In the genomic region with DNA sequence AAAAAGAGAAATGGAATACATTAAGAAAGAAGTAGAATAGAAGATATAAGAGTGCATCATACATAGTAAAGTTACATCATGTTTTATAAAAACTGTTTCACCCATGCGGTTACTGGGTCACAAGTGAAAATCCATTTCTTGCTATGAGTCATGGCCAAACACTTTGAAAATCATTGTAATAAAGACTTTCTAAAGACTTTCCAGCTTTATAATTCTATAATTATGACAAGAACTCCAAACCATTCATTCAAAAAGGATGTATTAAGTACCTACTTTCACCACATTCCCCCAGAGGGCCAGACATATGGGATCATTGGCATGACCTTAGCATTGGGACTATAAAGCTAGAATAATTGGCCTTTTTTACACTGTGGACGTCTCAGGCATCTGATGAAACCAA, we compare ENCODE assay signal across 1 cellular context.
TF ChIP-seq lines count a peak whose summit lies in the region.

No MANE protein-coding gene starts in this region.

TF ChIP-seq in K562, 482 proteins besides CTCF, POLR2A, EP300 and RAD21:
- TF ChIP-seq FOSL1 (tag; conservative IDR thresholded peaks at IDR 0.05) (peak; percentile 42; the same call in 1 of the 2 replicates), NCOA1 (IDR thresholded peaks at IDR 0.05; ENCODE audit: low read depth) (no peak), MYC (IDR thresholded peaks at IDR 0.05; ENCODE audit: low read depth, low read length) (peak; percentile 18; the same call in 1 of the 2 replicates), MYC (CRISPR knock-in tag; IDR thresholded peaks at IDR 0.05; ENCODE audit: borderline replicate concordance, low read depth) (no peak), KDM2B (CRISPR knock-in tag; IDR thresholded peaks at IDR 0.05) (no peak), JUN (IDR thresholded peaks at IDR 0.05; ENCODE audit: borderline replicate concordance, low read depth, low read length) (0 out of 2 replicates have a peak, but pooled peaks have one; percentile 10), JUN (CRISPR knock-in tag; IDR thresholded peaks at IDR 0.05; ENCODE audit: borderline replicate concordance) (no peak), EP400 (IDR thresholded peaks at IDR 0.05) (peak; percentile 55), JUND (IDR thresholded peaks at IDR 0.05; ENCODE audit: borderline replicate concordance, low read depth, low read length) (peak; percentile 63; the same call in 1 of the 2 replicates), JUND (tag; IDR thresholded peaks at IDR 0.05; ENCODE audit: borderline replicate concordance, low read depth, low read length) (0 out of 3 replicates have a peak, but pooled peaks have one; percentile 6), KDM1A (IDR thresholded peaks at IDR 0.05) (peak in 1 of 2 experiments; percentile 29; a peak in 2 of 4 replicates), NCOA4 (IDR thresholded peaks at IDR 0.05; ENCODE audit: partially characterized antibody) (no peak), CEBPG (CRISPR knock-in tag; IDR thresholded peaks at IDR 0.05) (no peak), CEBPG (tag; conservative IDR thresholded peaks at IDR 0.05 in 1 of 2, IDR thresholded peaks at IDR 0.05 in 1 of 2) (peak in 1 of 2 experiments; percentile 71; a peak in 2 of 4 replicates)
- TF ChIP-seq, protein P1, sequence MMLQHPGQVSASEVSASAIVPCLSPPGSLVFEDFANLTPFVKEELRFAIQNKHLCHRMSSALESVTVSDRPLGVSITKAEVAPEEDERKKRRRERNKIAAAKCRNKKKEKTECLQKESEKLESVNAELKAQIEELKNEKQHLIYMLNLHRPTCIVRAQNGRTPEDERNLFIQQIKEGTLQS (IDR thresholded peaks at IDR 0.05): peak; percentile 88
- TF ChIP-seq, protein P1 (CRISPR knock-in tag; conservative IDR thresholded peaks at IDR 0.05): no peak
- TF ChIP-seq, protein P2, sequence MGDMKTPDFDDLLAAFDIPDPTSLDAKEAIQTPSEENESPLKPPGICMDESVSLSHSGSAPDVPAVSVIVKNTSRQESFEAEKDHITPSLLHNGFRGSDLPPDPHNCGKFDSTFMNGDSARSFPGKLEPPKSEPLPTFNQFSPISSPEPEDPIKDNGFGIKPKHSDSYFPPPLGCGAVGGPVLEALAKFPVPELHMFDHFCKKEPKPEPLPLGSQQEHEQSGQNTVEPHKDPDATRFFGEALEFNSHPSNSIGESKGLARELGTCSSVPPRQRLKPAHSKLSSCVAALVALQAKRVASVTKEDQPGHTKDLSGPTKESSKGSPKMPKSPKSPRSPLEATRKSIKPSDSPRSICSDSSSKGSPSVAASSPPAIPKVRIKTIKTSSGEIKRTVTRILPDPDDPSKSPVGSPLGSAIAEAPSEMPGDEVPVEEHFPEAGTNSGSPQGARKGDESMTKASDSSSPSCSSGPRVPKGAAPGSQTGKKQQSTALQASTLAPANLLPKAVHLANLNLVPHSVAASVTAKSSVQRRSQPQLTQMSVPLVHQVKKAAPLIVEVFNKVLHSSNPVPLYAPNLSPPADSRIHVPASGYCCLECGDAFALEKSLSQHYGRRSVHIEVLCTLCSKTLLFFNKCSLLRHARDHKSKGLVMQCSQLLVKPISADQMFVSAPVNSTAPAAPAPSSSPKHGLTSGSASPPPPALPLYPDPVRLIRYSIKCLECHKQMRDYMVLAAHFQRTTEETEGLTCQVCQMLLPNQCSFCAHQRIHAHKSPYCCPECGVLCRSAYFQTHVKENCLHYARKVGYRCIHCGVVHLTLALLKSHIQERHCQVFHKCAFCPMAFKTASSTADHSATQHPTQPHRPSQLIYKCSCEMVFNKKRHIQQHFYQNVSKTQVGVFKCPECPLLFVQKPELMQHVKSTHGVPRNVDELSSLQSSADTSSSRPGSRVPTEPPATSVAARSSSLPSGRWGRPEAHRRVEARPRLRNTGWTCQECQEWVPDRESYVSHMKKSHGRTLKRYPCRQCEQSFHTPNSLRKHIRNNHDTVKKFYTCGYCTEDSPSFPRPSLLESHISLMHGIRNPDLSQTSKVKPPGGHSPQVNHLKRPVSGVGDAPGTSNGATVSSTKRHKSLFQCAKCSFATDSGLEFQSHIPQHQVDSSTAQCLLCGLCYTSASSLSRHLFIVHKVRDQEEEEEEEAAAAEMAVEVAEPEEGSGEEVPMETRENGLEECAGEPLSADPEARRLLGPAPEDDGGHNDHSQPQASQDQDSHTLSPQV (IDR thresholded peaks at IDR 0.05): peak; percentile 46; the same call in 1 of the 2 replicates
